Comparison of ENCODE assay signal across 1 cellular context in genomic region chr2:177268901-177269300, GRCh38.
TF ChIP-seq lines count a peak whose summit lies in the region.

No MANE protein-coding gene starts in this region.

TF ChIP-seq in IMR-90, 13 proteins besides CTCF, POLR2A, EP300 and RAD21:
- no peak for TF ChIP-seq RFX5 (IDR thresholded peaks at IDR 0.05; ENCODE audit: low read depth, low read length)
- TF ChIP-seq USF2 (IDR thresholded peaks at IDR 0.05; ENCODE audit: low read depth, low read length) = no peak
- no peak for TF ChIP-seq CHD1 (IDR thresholded peaks at IDR 0.05; ENCODE audit: low read depth, low read length)
- no peak for TF ChIP-seq RCOR1 (IDR thresholded peaks at IDR 0.05; ENCODE audit: insufficient replicate concordance, low read length)
- no peak for TF ChIP-seq NFE2L2 (IDR thresholded peaks at IDR 0.05; ENCODE audit: low read depth, low read length)
- TF ChIP-seq MXI1 (IDR thresholded peaks at IDR 0.05; ENCODE audit: borderline replicate concordance, low read depth, low read length) = no peak
